Comparison of ENCODE assay signal across 7 cellular contexts in genomic region chr20:37172836-37173235, GRCh38. TPM values are rescaled to one million over a fixed set of nuclear protein-coding genes. Genes with fewer than 3 reads are reported as not detected.
"Had no signal": no experiment of that assay in that cellular context is flagged by ENCODE, and none has a peak within 500 bp of the region (broad histone marks: within the 10 kb centered on the region; RNA-seq: fewer than 3 reads in every experiment).

No MANE protein-coding gene starts in this region.

- H3K27ac ChIP-seq: HL-60, KMS-11 had no signal

- ATAC-seq: K562 had no signal

- FAIRE-seq: K562 had no signal

- H3K4me2 ChIP-seq: KMS-11 had no signal

- H3K9ac ChIP-seq: KMS-11 had no signal

- DNase-seq: IMR-90, KBM-7, KG1 had no signal

- H3K4me3 ChIP-seq: K562 had no signal

RNA-seq across cellular contexts. Expression of gene MROH8, which starts 6.5 kb away (rescaled TPM):
- total RNA-seq: HT-29 had no signal
